1 cellular context compared by ENCODE assay signal in the genomic region with DNA sequence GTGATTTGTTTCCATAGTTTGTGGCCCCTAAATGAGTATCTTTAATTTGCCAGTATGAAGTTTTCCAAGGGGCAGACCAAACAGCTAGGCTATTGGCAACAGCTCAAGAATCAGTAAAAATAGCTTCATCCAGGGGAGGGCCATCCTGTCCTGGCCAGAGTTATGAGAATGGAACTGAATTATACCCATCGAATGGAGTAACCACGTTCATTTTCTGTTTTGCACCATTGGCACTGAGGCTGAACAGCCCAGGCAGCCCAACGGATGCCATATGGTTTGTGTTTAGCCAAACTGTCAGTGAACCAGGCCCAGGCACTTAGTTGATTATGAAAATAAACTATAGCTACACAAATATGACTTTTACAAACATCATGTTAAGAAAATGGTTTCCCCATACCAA.
A peak's percentile ranks its signal among the peaks of the same experiment; 100 is the strongest.
TF ChIP-seq lines count a peak whose summit lies in the region.

No MANE protein-coding gene starts in this region.

TF ChIP-seq in SK-N-SH, 30 proteins besides CTCF, POLR2A, EP300 and RAD21 (continued from another document):
- TF ChIP-seq, protein P1, sequence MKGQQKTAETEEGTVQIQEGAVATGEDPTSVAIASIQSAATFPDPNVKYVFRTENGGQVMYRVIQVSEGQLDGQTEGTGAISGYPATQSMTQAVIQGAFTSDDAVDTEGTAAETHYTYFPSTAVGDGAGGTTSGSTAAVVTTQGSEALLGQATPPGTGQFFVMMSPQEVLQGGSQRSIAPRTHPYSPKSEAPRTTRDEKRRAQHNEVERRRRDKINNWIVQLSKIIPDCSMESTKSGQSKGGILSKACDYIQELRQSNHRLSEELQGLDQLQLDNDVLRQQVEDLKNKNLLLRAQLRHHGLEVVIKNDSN (IDR thresholded peaks at IDR 0.05; ENCODE audit: borderline replicate concordance, low read depth), result no peak
- TF ChIP-seq MXI1 (IDR thresholded peaks at IDR 0.05; ENCODE audit: low read depth, low read length) (no peak), SMC3 (IDR thresholded peaks at IDR 0.05; ENCODE audit: low read depth, low read length) (no peak), POLR2AphosphoS5 (IDR thresholded peaks at IDR 0.05; ENCODE audit: low read depth, low read length) (no peak), CHD2 (IDR thresholded peaks at IDR 0.05; ENCODE audit: low read length, partially characterized antibody) (no peak), NFIC (IDR thresholded peaks at IDR 0.05; ENCODE audit: borderline replicate concordance) (no peak), GABPA (IDR thresholded peaks at IDR 0.05; ENCODE audit: low read depth) (no peak), JUND (IDR thresholded peaks at IDR 0.05) (no peak), EZH2phosphoT487 (IDR thresholded peaks at IDR 0.05; ENCODE audit: borderline replicate concordance, low read depth) (no peak)
- TF ChIP-seq, protein P2, sequence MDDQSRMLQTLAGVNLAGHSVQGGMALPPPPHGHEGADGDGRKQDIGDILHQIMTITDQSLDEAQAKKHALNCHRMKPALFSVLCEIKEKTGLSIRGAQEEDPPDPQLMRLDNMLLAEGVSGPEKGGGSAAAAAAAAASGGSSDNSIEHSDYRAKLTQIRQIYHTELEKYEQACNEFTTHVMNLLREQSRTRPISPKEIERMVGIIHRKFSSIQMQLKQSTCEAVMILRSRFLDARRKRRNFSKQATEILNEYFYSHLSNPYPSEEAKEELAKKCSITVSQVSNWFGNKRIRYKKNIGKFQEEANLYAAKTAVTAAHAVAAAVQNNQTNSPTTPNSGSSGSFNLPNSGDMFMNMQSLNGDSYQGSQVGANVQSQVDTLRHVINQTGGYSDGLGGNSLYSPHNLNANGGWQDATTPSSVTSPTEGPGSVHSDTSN (IDR thresholded peaks at IDR 0.05), result peak; percentile 58
- TF ChIP-seq, protein P3, sequence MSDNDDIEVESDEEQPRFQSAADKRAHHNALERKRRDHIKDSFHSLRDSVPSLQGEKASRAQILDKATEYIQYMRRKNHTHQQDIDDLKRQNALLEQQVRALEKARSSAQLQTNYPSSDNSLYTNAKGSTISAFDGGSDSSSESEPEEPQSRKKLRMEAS (IDR thresholded peaks at IDR 0.05; ENCODE audit: low read depth), result 0 out of 2 replicates have a peak, but pooled peaks have one; percentile 29
- TF ChIP-seq, protein P4, sequence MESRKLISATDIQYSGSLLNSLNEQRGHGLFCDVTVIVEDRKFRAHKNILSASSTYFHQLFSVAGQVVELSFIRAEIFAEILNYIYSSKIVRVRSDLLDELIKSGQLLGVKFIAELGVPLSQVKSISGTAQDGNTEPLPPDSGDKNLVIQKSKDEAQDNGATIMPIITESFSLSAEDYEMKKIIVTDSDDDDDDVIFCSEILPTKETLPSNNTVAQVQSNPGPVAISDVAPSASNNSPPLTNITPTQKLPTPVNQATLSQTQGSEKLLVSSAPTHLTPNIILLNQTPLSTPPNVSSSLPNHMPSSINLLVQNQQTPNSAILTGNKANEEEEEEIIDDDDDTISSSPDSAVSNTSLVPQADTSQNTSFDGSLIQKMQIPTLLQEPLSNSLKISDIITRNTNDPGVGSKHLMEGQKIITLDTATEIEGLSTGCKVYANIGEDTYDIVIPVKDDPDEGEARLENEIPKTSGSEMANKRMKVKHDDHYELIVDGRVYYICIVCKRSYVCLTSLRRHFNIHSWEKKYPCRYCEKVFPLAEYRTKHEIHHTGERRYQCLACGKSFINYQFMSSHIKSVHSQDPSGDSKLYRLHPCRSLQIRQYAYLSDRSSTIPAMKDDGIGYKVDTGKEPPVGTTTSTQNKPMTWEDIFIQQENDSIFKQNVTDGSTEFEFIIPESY (IDR thresholded peaks at IDR 0.05; ENCODE audit: borderline replicate concordance, low read depth), result no peak
TF ChIP-seq in SK-N-SH: peak in this region for 3.
